ENCODE assay signal across 26 cellular contexts in genomic region chr19:4046362-4046691, GRCh38. TPM values are rescaled to one million over a fixed set of nuclear protein-coding genes. Genes with fewer than 3 reads are reported as not detected.
DNase-seq lines count a peak whose midpoint lies in the region; ATAC-seq and TF ChIP-seq lines count a peak whose summit lies in the region.
"Had no signal": no experiment of that assay in that cellular context is flagged by ENCODE, and none has a peak within 500 bp of the region (broad histone marks: within the 10 kb centered on the region; RNA-seq: fewer than 3 reads in every experiment).

No MANE protein-coding gene starts in this region.

- H3K36me3 ChIP-seq in HEK293 (ENCODE audit: control insufficient read depth in 2 of 2, insufficient read depth in 1 of 2, low read length in 2 of 2) = peaks cover 10 to 29% of the 10 kb centered on the region in 2 experiments; a peak in 2 of 3 replicates

- POLR2A ChIA-PET in HEK293 (lab: Yijun Ruan, JAX) = no interaction called here

- CTCF ChIA-PET in HEK293 (lab: Yijun Ruan, JAX) = no interaction called here

- H3K27ac Mint-ChIP-seq in activated T-cell treated with anti-CD3 and anti-CD28 coated beads, Interleukin-2, amount 50 U/mL, for 72 hours = peak overlapping the region; percentile 89
- H3K27ac Mint-ChIP-seq in brain = peak overlapping the region in 3 of 5 experiments; percentile 56 to 74 (median 67)
- peak overlapping the region; percentile 84 for H3K27ac Mint-ChIP-seq in stimulated activated effector memory CD8-positive, alpha-beta T cell treated with anti-CD3 and anti-CD28 coated beads, Interleukin-12 subunit alpha, Interleukin-12 subunit beta, amount 100 ng/mL, for 72 hours
- H3K27ac Mint-ChIP-seq: WTC11 had no signal

- no peak for ATAC-seq in activated T-cell treated with anti-CD3 and anti-CD28 coated beads, Interleukin-2, amount 50 U/mL, for 72 hours (replicated peaks in 1 of 2)
- ATAC-seq in stimulated activated effector memory CD8-positive, alpha-beta T cell treated with anti-CD3 and anti-CD28 coated beads, Interleukin-12 subunit alpha, Interleukin-12 subunit beta, amount 100 ng/mL, for 72 hours = no peak
- ATAC-seq: A549, heart left ventricle, lower lobe of right lung, WTC11 had no signal

- peaks cover 0 to 16% of the 10 kb centered on the region in 2 donors for H3K36me3 Mint-ChIP-seq in activated T-cell treated with anti-CD3 and anti-CD28 coated beads, Interleukin-2, amount 50 U/mL, for 72 hours (ENCODE audit: insufficient read depth in 2 of 2)
- peaks cover 23% of the 10 kb centered on the region for H3K36me3 Mint-ChIP-seq in brain
- peaks cover 100% of the 10 kb centered on the region for H3K36me3 Mint-ChIP-seq in stimulated activated effector memory CD8-positive, alpha-beta T cell treated with anti-CD3 and anti-CD28 coated beads, Interleukin-12 subunit alpha, Interleukin-12 subunit beta, amount 100 ng/mL, for 72 hours

- in situ Hi-C loops in GM13977 (cut with MboI; ENCODE audit: low pct_unique_long_range_greater_than_20kb, low sequenced_read_pairs, unreplicated experiment) = no loop called here

- no peaks in the 10 kb centered on the region for H3K27me3 Mint-ChIP-seq in activated T-cell treated with anti-CD3 and anti-CD28 coated beads, Interleukin-2, amount 50 U/mL, for 72 hours (ENCODE audit: low read depth)
- H3K27me3 Mint-ChIP-seq in brain = no peaks in the 10 kb centered on the region

- H3K9me3 Mint-ChIP-seq in activated T-cell treated with anti-CD3 and anti-CD28 coated beads, Interleukin-2, amount 50 U/mL, for 72 hours = no peaks in the 10 kb centered on the region
- no peaks in the 10 kb centered on the region for H3K9me3 Mint-ChIP-seq in brain
- no peaks in the 10 kb centered on the region for H3K9me3 Mint-ChIP-seq in stimulated activated effector memory CD8-positive, alpha-beta T cell treated with anti-CD3 and anti-CD28 coated beads, Interleukin-12 subunit alpha, Interleukin-12 subunit beta, amount 100 ng/mL, for 72 hours
- H3K9me3 Mint-ChIP-seq: WTC11 had no signal

- no peak for DNase-seq in activated T-cell treated with anti-CD3 and anti-CD28 coated beads, Interleukin-2, amount 50 U/mL, for 72 hours
- DNase-seq in activated T-cell treated with anti-CD3 and anti-CD28 coated beads, Interleukin-2, amount 50 U/mL, for 48 hours = no peak
- DNase-seq in stimulated activated effector memory CD8-positive, alpha-beta T cell treated with anti-CD3 and anti-CD28 coated beads, Interleukin-12 subunit alpha, Interleukin-12 subunit beta, amount 100 ng/mL, for 72 hours (ENCODE audit: low spot score in 2 of 2) = no peak
- no peak for DNase-seq in RKO (ENCODE audit: low spot score)
- DNase-seq in NCI-H524 (lab: John Stamatoyannopoulos, UW) = no peak
- DNase-seq in GM13977 (ENCODE audit: low spot score) = no peak
- DNase-seq: activated CD4-positive, alpha-beta T cell treated with anti-CD3 and anti-CD28 coated beads, Interleukin-2, amount 50 U/mL, for 48 hours; activated gamma-delta T cell treated with Interleukin-2 at 50 U/mL for 16 hours; EL; GOT3; heart left ventricle; KBM-7; kidney glomerular epithelial cell; lower lobe of right lung; NCI-H1417 treated with DMSO at 0.1 percent for 48 hours; NCI-H446 treated with DMSO at 0.1 percent for 48 hours; OCI-M1; Right ventricle myocardium superior; sigmoid colon; stimulated activated CD4-positive, alpha-beta T cell treated with anti-CD3 and anti-CD28 coated beads, Interleukin-15, amount 100 ng/mL, for 24 hours had no signal

- no peaks in the 10 kb centered on the region for H3K9me3 ChIP-seq in HEK293 (ENCODE audit: control insufficient read depth, insufficient read depth, low read depth, low read length)
- H3K9me3 ChIP-seq: A549, heart left ventricle, lower lobe of right lung, prostate gland, sigmoid colon, upper lobe of left lung had no signal

- no peak overlapping the region for H3K4me3 ChIP-seq in HEK293 (ENCODE audit: low read depth, low read length)
- H3K4me3 ChIP-seq: A549, heart left ventricle, lower lobe of right lung, prostate gland, sigmoid colon, upper lobe of left lung had no signal

- H3K4me3 Mint-ChIP-seq in activated T-cell treated with anti-CD3 and anti-CD28 coated beads, Interleukin-2, amount 50 U/mL, for 72 hours = no peak overlapping the region
- no peak overlapping the region for H3K4me3 Mint-ChIP-seq in brain
- no peak overlapping the region for H3K4me3 Mint-ChIP-seq in stimulated activated effector memory CD8-positive, alpha-beta T cell treated with anti-CD3 and anti-CD28 coated beads, Interleukin-12 subunit alpha, Interleukin-12 subunit beta, amount 100 ng/mL, for 72 hours
- H3K4me3 Mint-ChIP-seq: WTC11 had no signal

- H3K4me1 Mint-ChIP-seq in activated T-cell treated with anti-CD3 and anti-CD28 coated beads, Interleukin-2, amount 50 U/mL, for 72 hours (ENCODE audit: low read depth) = peaks cover 10% of the 10 kb centered on the region
- no peaks in the 10 kb centered on the region for H3K4me1 Mint-ChIP-seq in brain
- H3K4me1 Mint-ChIP-seq in stimulated activated effector memory CD8-positive, alpha-beta T cell treated with anti-CD3 and anti-CD28 coated beads, Interleukin-12 subunit alpha, Interleukin-12 subunit beta, amount 100 ng/mL, for 72 hours = peaks cover 18% of the 10 kb centered on the region

- no peaks in the 10 kb centered on the region for H3K4me1 ChIP-seq in HEK293 (ENCODE audit: control insufficient read depth, insufficient read depth, low read length)

- H3K27ac ChIP-seq in HEK293 (ENCODE audit: extremely low read depth, low read depth, low read length) = no peak overlapping the region
- H3K27ac ChIP-seq: A549, lower lobe of right lung, prostate gland had no signal

- TF ChIP-seq CTCF in HEK293 (tag by site-specific recombination; IDR thresholded peaks at IDR 0.05) (no peak), brain (conservative IDR thresholded peaks at IDR 0.05) (no peak), GM13977 (IDR thresholded peaks at IDR 0.05; ENCODE audit: extremely low read depth, insufficient read depth, missing control alignments) (no peak)

TF ChIP-seq in HEK293, 187 proteins besides CTCF, POLR2A, EP300 and RAD21:
- TF ChIP-seq PRDM1 (tag by site-specific recombination; IDR thresholded peaks at IDR 0.05) (peak; percentile 72), ZNF366 (tag by site-specific recombination; conservative IDR thresholded peaks at IDR 0.05) (peak; percentile 54), ZNF596 (tag by site-specific recombination; IDR thresholded peaks at IDR 0.05) (peak; percentile 92), PATZ1 (tag by site-specific recombination; IDR thresholded peaks at IDR 0.05) (no peak), ZBTB8A (tag by site-specific recombination; IDR thresholded peaks at IDR 0.05) (no peak)

RNA-seq across cellular contexts. Expression of gene ZBTB7A, which starts 20.4 kb away (rescaled TPM):
- total RNA-seq in activated T-cell treated with anti-CD3 and anti-CD28 coated beads, Interleukin-2, amount 50 U/mL, for 72 hours = 10 to 100 TPM; 29.9 to 39.6 TPM
- polyA plus RNA-seq in brain (ENCODE audit: insufficient read depth, low read depth, low replicate concordance) = 17.0 TPM

RNA-seq across cellular contexts. Expression of gene PIAS4, which starts 38.8 kb away (rescaled TPM):
- total RNA-seq in activated T-cell treated with anti-CD3 and anti-CD28 coated beads, Interleukin-2, amount 50 U/mL, for 72 hours = 10 to 100 TPM; 33.4 TPM
- polyA plus RNA-seq in brain (ENCODE audit: insufficient read depth, low read depth, low replicate concordance) = 41.9 TPM
